Comparison of ENCODE assay signal across 12 cellular contexts in genomic region chr14:95250936-95251335, GRCh38.
"Had no signal": no experiment of that assay in that cellular context is flagged by ENCODE, and none has a peak within 500 bp of the region (broad histone marks: within the 10 kb centered on the region; RNA-seq: fewer than 3 reads in every experiment).

No MANE protein-coding gene starts in this region.

- H3K27me3 ChIP-seq: breast epithelium, esophagus muscularis mucosa, neutrophil, transverse colon, vagina had no signal

- H3K36me3 ChIP-seq: breast epithelium, esophagus muscularis mucosa, neutrophil, transverse colon, vagina had no signal

- H3K27ac ChIP-seq: breast epithelium, esophagus muscularis mucosa, neutrophil, vagina had no signal

- DNase-seq: activated naive CD4-positive, alpha-beta T cell treated with Interleukin-2 at 50 U/mL for 16 hours; anterior cingulate cortex; midbrain; stimulated activated CD4-positive, alpha-beta T cell treated with anti-CD3 and anti-CD28 coated beads, Interleukin-4, amount 100 ng/mL, for 1 hour; stimulated activated naive CD4-positive, alpha-beta T cell; substantia nigra; transverse colon had no signal

- H3K4me3 ChIP-seq: breast epithelium, esophagus muscularis mucosa, transverse colon, vagina had no signal

- H3K4me3 Mint-ChIP-seq: activated T-helper 17 cell treated with anti-CD3 and anti-CD28 coated beads, Interleukin-2, amount 50 U/mL, for 72 hours had no signal

- ATAC-seq: activated T-helper 17 cell treated with anti-CD3 and anti-CD28 coated beads, Interleukin-2, amount 50 U/mL, for 72 hours had no signal

- H3K9me3 ChIP-seq: breast epithelium, esophagus muscularis mucosa, neutrophil, transverse colon, vagina had no signal

- H3K27ac Mint-ChIP-seq: activated T-helper 17 cell treated with anti-CD3 and anti-CD28 coated beads, Interleukin-2, amount 50 U/mL, for 72 hours had no signal

- H3K4me1 Mint-ChIP-seq: activated T-helper 17 cell treated with anti-CD3 and anti-CD28 coated beads, Interleukin-2, amount 50 U/mL, for 72 hours had no signal

- H3K9me3 Mint-ChIP-seq: activated T-helper 17 cell treated with anti-CD3 and anti-CD28 coated beads, Interleukin-2, amount 50 U/mL, for 72 hours had no signal
